Comparison of ENCODE assay signal across 28 cellular contexts in genomic region chr13:76845865-76846264, GRCh38.
"Had no signal": no experiment of that assay in that cellular context is flagged by ENCODE, and none has a peak within 500 bp of the region (broad histone marks: within the 10 kb centered on the region; RNA-seq: fewer than 3 reads in every experiment).

No MANE protein-coding gene starts in this region.

- DNase-seq: activated CD4-positive, alpha-beta T cell treated with anti-CD3 and anti-CD28 coated beads for 36 hours; activated CD4-positive, alpha-beta T cell treated with anti-CD3 and anti-CD28 coated beads, Interleukin-2, amount 50 U/mL, for 4 hours; activated CD8-positive, alpha-beta memory T cell treated with anti-CD3 and anti-CD28 coated beads, Interleukin-2, amount 50 U/mL, for 48 hours; activated CD8-positive, alpha-beta T cell treated with anti-CD3 and anti-CD28 coated beads, Interleukin-2, amount 10 ng/mL, durations not matched to agents 7 days and 5 days; activated naive CD4-positive, alpha-beta T cell treated with anti-CD3 and anti-CD28 coated beads, Interleukin-2, amount 50 U/mL, for 16 hours; activated naive CD8-positive, alpha-beta T cell treated with anti-CD3 and anti-CD28 coated beads, Interleukin-2, amount 10 ng/mL, durations not matched to agents 7 days and 5 days; activated T-cell treated with anti-CD3 and anti-CD28 coated beads, Interleukin-2, amount 50 U/mL, for 1 hour; aorta; body of pancreas; central memory CD4-positive, alpha-beta T cell; Karpas-422; MM.1S; NCI-H1105; NCI-H1436 treated with DMSO at 0.1 percent for 48 hours; NCI-H187; NCI-H2081; NCI-H510A treated with DMSO at 0.1 percent for 48 hours; NCI-H69; NK-92 treated with Interleukin-12 subunit alpha and Interleukin-12 subunit beta, amount 100 ng/mL, for 24 hours; OCI-M1; Right ventricle myocardium superior; SJCRH30; T-helper 17 cell; T1000 had no signal

- H3K36me3 ChIP-seq: SJCRH30 had no signal

- ATAC-seq: activated CD4-positive, alpha-beta T cell treated with anti-CD3 and anti-CD28 coated beads for 36 hours; activated CD8-positive, alpha-beta T cell treated with anti-CD3 and anti-CD28 coated beads, Interleukin-2, amount 10 ng/mL, durations not matched to agents 7 days and 5 days; body of pancreas; K562; Panc1; T-helper 17 cell had no signal

- H3K4me1 Mint-ChIP-seq: activated CD4-positive, alpha-beta T cell treated with anti-CD3 and anti-CD28 coated beads for 36 hours; activated naive CD8-positive, alpha-beta T cell treated with anti-CD3 and anti-CD28 coated beads, Interleukin-2, amount 10 ng/mL, durations not matched to agents 7 days and 5 days; T-helper 17 cell had no signal

- H3K9me3 ChIP-seq: body of pancreas, SJCRH30 had no signal

- H3K36me3 Mint-ChIP-seq: activated naive CD8-positive, alpha-beta T cell treated with anti-CD3 and anti-CD28 coated beads, Interleukin-2, amount 10 ng/mL, durations not matched to agents 7 days and 5 days had no signal

- H3K27ac Mint-ChIP-seq: activated CD4-positive, alpha-beta T cell treated with anti-CD3 and anti-CD28 coated beads for 36 hours; activated CD8-positive, alpha-beta T cell treated with anti-CD3 and anti-CD28 coated beads, Interleukin-2, amount 10 ng/mL, durations not matched to agents 7 days and 5 days; activated naive CD8-positive, alpha-beta T cell treated with anti-CD3 and anti-CD28 coated beads, Interleukin-2, amount 10 ng/mL, durations not matched to agents 7 days and 5 days; T-helper 17 cell had no signal

- H3K27me3 ChIP-seq: body of pancreas, SJCRH30 had no signal

- H3K4me3 Mint-ChIP-seq: activated CD4-positive, alpha-beta T cell treated with anti-CD3 and anti-CD28 coated beads for 36 hours; activated CD8-positive, alpha-beta T cell treated with anti-CD3 and anti-CD28 coated beads, Interleukin-2, amount 10 ng/mL, durations not matched to agents 7 days and 5 days; activated naive CD8-positive, alpha-beta T cell treated with anti-CD3 and anti-CD28 coated beads, Interleukin-2, amount 10 ng/mL, durations not matched to agents 7 days and 5 days; T-helper 17 cell had no signal

- H3K4me1 ChIP-seq: body of pancreas, SJCRH30 had no signal

- H3K27ac ChIP-seq: body of pancreas, RWPE1, SJCRH30, VCaP had no signal

- H3K4me3 ChIP-seq: body of pancreas, K562, SJCRH30 had no signal

- H3K9me3 Mint-ChIP-seq: activated naive CD8-positive, alpha-beta T cell treated with anti-CD3 and anti-CD28 coated beads, Interleukin-2, amount 10 ng/mL, durations not matched to agents 7 days and 5 days had no signal
